ENCODE assay signal across 2 cellular contexts in genomic region chr10:60734226-60734625, GRCh38.
TF ChIP-seq lines count a peak whose summit lies in the region.

No MANE protein-coding gene starts in this region.

TF ChIP-seq in HCT116, 20 proteins besides CTCF, POLR2A, EP300 and RAD21:
- TF ChIP-seq FOSL1 (IDR thresholded peaks at IDR 0.05; ENCODE audit: low read depth) (no peak), ELF1 (IDR thresholded peaks at IDR 0.05; ENCODE audit: borderline replicate concordance, low read depth) (no peak), SP1 (IDR thresholded peaks at IDR 0.05; ENCODE audit: low read depth) (no peak), TCF7L2 (IDR thresholded peaks at IDR 0.05; ENCODE audit: borderline replicate concordance, extremely low read depth, insufficient read depth, insufficient read length) (no peak), ZNF274 (IDR thresholded peaks at IDR 0.05; ENCODE audit: low read depth, low read length) (no peak), CEBPB (IDR thresholded peaks at IDR 0.05; ENCODE audit: low read depth) (no peak), JUND (IDR thresholded peaks at IDR 0.05) (no peak), REST (IDR thresholded peaks at IDR 0.05; ENCODE audit: low read depth) (no peak), ATF3 (IDR thresholded peaks at IDR 0.05) (no peak), CBX3 (IDR thresholded peaks at IDR 0.05; ENCODE audit: low read depth) (no peak), POLR2AphosphoS5 (IDR thresholded peaks at IDR 0.05; ENCODE audit: low read depth, low read length) (no peak), EZH2 (IDR thresholded peaks at IDR 0.05) (no peak)

TF ChIP-seq in H1, 55 proteins besides CTCF, POLR2A, EP300 and RAD21:
- TF ChIP-seq CTBP2 (IDR thresholded peaks at IDR 0.05; ENCODE audit: borderline replicate concordance, insufficient read depth, insufficient read length, low read length): no peak
- no peak for TF ChIP-seq TAF1 (IDR thresholded peaks at IDR 0.05; ENCODE audit: low read depth, low read length)
- no peak for TF ChIP-seq TBP (IDR thresholded peaks at IDR 0.05; ENCODE audit: low read depth, low read length)
- TF ChIP-seq CBX8 (IDR thresholded peaks at IDR 0.05; ENCODE audit: borderline replicate concordance, low read depth, low read length): no peak
- no peak for TF ChIP-seq ZNF274 (IDR thresholded peaks at IDR 0.05; ENCODE audit: borderline replicate concordance, extremely low read depth, low read length)
- TF ChIP-seq GTF2F1 (IDR thresholded peaks at IDR 0.05; ENCODE audit: borderline replicate concordance, low read depth, low read length): no peak
- no peak for TF ChIP-seq RNF2 (IDR thresholded peaks at IDR 0.05; ENCODE audit: borderline replicate concordance, low read depth, low read length, missing control alignments, poor library complexity, severe bottlenecking)
